9 cellular contexts compared by ENCODE assay signal in the genomic region with DNA sequence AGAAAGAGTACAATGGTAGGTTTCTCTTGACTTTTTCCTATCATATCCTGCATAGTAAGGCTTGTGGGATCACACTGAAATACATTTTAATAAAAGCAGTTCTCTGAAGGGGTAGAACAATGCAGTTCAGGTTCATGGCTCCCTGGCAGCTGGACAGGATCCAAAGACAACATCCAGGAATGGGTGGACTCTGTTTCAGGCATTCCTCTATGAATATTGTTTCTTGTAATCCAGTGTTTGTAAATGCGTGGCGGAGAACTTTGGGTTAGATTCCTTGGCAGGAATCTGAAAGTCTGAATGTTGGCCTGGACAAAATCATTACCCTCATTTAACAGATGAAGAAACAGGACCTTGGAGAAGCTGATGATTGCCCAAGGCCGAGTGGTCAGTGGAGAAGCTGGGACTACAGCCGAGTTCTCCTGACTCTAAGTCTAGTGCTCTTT. TPM values are rescaled to one million over a fixed set of nuclear protein-coding genes. Genes with fewer than 3 reads are reported as not detected.
A peak's percentile ranks its signal among the peaks of the same experiment; 100 is the strongest.
DNase-seq lines count a peak whose midpoint lies in the region; TF ChIP-seq lines count a peak whose summit lies in the region.
"Had no signal": no experiment of that assay in that cellular context is flagged by ENCODE, and none has a peak within 500 bp of the region (broad histone marks: within the 10 kb centered on the region; RNA-seq: fewer than 3 reads in every experiment).

No MANE protein-coding gene starts in this region.

- no peaks in the 10 kb centered on the region for H3K27me3 ChIP-seq in CD4-positive, alpha-beta memory T cell (ENCODE audit: insufficient read depth, low read length)
- H3K27me3 ChIP-seq in esophagus (ENCODE audit: control insufficient read depth in 1 of 2, insufficient read depth in 2 of 2, low read length in 2 of 2) (no peaks in the 10 kb centered on the region), osteoblast (ENCODE audit: insufficient read depth, low read length) (no peaks in the 10 kb centered on the region)

- H3K4me1 ChIP-seq in CD4-positive, alpha-beta memory T cell (ENCODE audit: insufficient read depth, low read length), result peaks cover 34% of the 10 kb centered on the region
- H3K4me1 ChIP-seq in esophagus (ENCODE audit: control insufficient read depth in 2 of 2, insufficient read depth in 2 of 2, low read length in 1 of 2) (no peaks in the 10 kb centered on the region), osteoblast (ENCODE audit: insufficient read depth, low read length) (peaks cover 47% of the 10 kb centered on the region)

- H3K79me2 ChIP-seq in osteoblast (ENCODE audit: insufficient read depth, low read length), result no peaks in the 10 kb centered on the region

- DNase-seq in CD4-positive, alpha-beta memory T cell, result no peak
- DNase-seq in NCI-H2196 treated with DMSO at 0.1 percent for 48 hours (lab: John Stamatoyannopoulos, UW; ENCODE audit: unreplicated experiment), result peak; percentile 44
- DNase-seq in osteoblast (ENCODE audit: insufficient read length, low spot score, missing footprints), result no peak
- DNase-seq in C1 segment of cervical spinal cord (lab: John Stamatoyannopoulos, UW), result no peak
- no peak for DNase-seq in activated T-cell treated with anti-CD3 and anti-CD28 coated beads, Interleukin-2, amount 50 U/mL, for 48 hours
- no peak for DNase-seq in stimulated activated CD4-positive, alpha-beta T cell treated with anti-CD3 and anti-CD28 coated beads, Interleukin-4, amount 100 ng/mL, for 24 hours
- no peak for DNase-seq in T-helper 9 cell

- peaks cover 4 to 11% of the 10 kb centered on the region in 2 donors for H3K36me3 Mint-ChIP-seq in CD4-positive, alpha-beta memory T cell

- no peaks in the 10 kb centered on the region for H3K9me3 ChIP-seq in CD4-positive, alpha-beta memory T cell (ENCODE audit: control insufficient read depth in 1 of 2, low read length in 2 of 2)
- H3K9me3 ChIP-seq in esophagus (ENCODE audit: control insufficient read depth in 2 of 2, insufficient read depth in 1 of 2, low read depth in 1 of 2, low read length in 1 of 2) (no peaks in the 10 kb centered on the region), osteoblast (ENCODE audit: low read depth, low read length) (no peaks in the 10 kb centered on the region)

- H2AFZ ChIP-seq in osteoblast (ENCODE audit: low read length), result no peak overlapping the region

- no peak overlapping the region for H3K4me3 ChIP-seq in CD4-positive, alpha-beta memory T cell (ENCODE audit: low read length in 2 of 2)
- H3K4me3 ChIP-seq in esophagus (ENCODE audit: low read depth in 1 of 2, low read length in 2 of 2) (no peak overlapping the region), osteoblast (ENCODE audit: insufficient read depth, low read length) (no peak overlapping the region)
- H3K4me3 ChIP-seq: GM12878 had no signal

- peak overlapping the region in 6 of 7 donors; percentile 9 to 86 (median 62) for H3K27ac Mint-ChIP-seq in CD4-positive, alpha-beta memory T cell

- H4K20me1 ChIP-seq in osteoblast (ENCODE audit: insufficient read depth, low read length), result no peaks in the 10 kb centered on the region

- H3K4me3 Mint-ChIP-seq in CD4-positive, alpha-beta memory T cell, result no peak overlapping the region

- POLR2A ChIA-PET in CD4-positive, alpha-beta memory T cell (lab: Charles Lee; ENCODE audit: partially characterized antibody), result no interaction called here

- H3K4me2 ChIP-seq in osteoblast (ENCODE audit: insufficient read depth, low read length), result peak overlapping the region; percentile 57

- H3K4me1 Mint-ChIP-seq in CD4-positive, alpha-beta memory T cell, result peaks cover 30 to 71% (median 55%) of the 10 kb centered on the region in 4 donors

- TF ChIP-seq CTCF in osteoblast (IDR thresholded peaks at IDR 0.05; ENCODE audit: extremely low read depth, low read depth, low read length), result no peak

- H3K9me3 Mint-ChIP-seq in CD4-positive, alpha-beta memory T cell, result peaks cover 0 to 4% (median 0%) of the 10 kb centered on the region in 8 donors

- intact Hi-C loops in CD4-positive, alpha-beta memory T cell (cut with micrococcal nuclease), result no loop called here

- WGBS in esophagus, 2 donors, result 25 to 34% methylated on average over 4 of the region's 4 CpGs

- H3K27me3 Mint-ChIP-seq in CD4-positive, alpha-beta memory T cell, result no peaks in the 10 kb centered on the region

- no peak overlapping the region for H3K27ac ChIP-seq in CD4-positive, alpha-beta memory T cell (ENCODE audit: low read depth, low read length)
- peak overlapping the region; percentile 40 to 52 for H3K27ac ChIP-seq in esophagus (ENCODE audit: low read depth in 2 of 2, low read length in 1 of 2)
- H3K27ac ChIP-seq in osteoblast (ENCODE audit: low read depth, low read length), result peak overlapping the region; percentile 19

- CTCF ChIA-PET in CD4-positive, alpha-beta memory T cell (lab: Charles Lee; ENCODE audit: partially characterized antibody), result no interaction called here

- no peaks in the 10 kb centered on the region for H3K36me3 ChIP-seq in CD4-positive, alpha-beta memory T cell (ENCODE audit: insufficient read depth, low read length)
- no peaks in the 10 kb centered on the region for H3K36me3 ChIP-seq in esophagus (ENCODE audit: control insufficient read depth in 2 of 2, insufficient read depth in 2 of 2, low read length in 1 of 2)
- H3K36me3 ChIP-seq in osteoblast (ENCODE audit: insufficient read depth, low read length), result no peaks in the 10 kb centered on the region

RNA-seq across cellular contexts. Expression of gene SYNE2, which starts 43.5 kb away (rescaled TPM):
- 100 to 1,000 TPM; 259 to 280 TPM for total RNA-seq in CD4-positive, alpha-beta memory T cell
- 100 to 1,000 TPM in 1 of 2 donors, 10 to 100 TPM in 1; 14.2 to 120 TPM for polyA plus RNA-seq in CD4-positive, alpha-beta memory T cell
- polyA plus RNA-seq in esophagus, result 10 to 100 TPM; 48.5 to 76.2 TPM
- total RNA-seq in osteoblast, result 8.0 and 10.1 TPM in 2 replicates

Comparison
In these comparisons a context has a peak if more than half of its experiments do, and no peak if none do; other contexts are left out.
1. RNA of gene SYNE2, which starts 43.5 kb away (total RNA-seq): 259 to 280 TPM in CD4-positive, alpha-beta memory T cell; 8.0 to 10.1 TPM in osteoblast; every median in the first group is over 10 times any median in the second.